In the genomic region with DNA sequence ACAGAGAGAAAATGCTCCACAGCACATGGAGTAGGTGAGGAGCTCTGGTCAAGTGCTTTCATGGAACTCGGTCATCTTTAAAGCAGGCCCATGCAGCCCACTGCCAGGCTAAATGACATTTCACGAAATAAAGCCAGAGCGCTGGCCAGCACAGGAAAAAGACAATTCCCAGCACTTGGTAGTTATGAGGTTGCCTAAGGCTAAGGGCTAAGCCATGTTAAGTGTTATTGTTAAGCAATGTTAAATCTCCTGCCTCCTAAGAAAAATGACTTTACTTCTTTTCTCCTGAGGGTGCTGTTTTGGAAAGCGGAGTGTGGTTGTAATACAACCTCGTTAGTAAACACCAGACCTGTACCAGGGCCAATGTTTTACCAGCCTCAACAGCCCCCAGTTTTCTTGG, we compare ENCODE assay signal across 15 cellular contexts.
A peak's percentile ranks its signal among the peaks of the same experiment; 100 is the strongest.
DNase-seq lines count a peak whose midpoint lies in the region; ATAC-seq and TF ChIP-seq lines count a peak whose summit lies in the region.
"Had no signal": no experiment of that assay in that cellular context is flagged by ENCODE, and none has a peak within 500 bp of the region (broad histone marks: within the 10 kb centered on the region; RNA-seq: fewer than 3 reads in every experiment).

No MANE protein-coding gene starts in this region.

- DNase-seq in DMS79 treated with DMSO at 0.1 percent for 48 hours (lab: John Stamatoyannopoulos, UW) (peak; percentile 85), epithelial cell of esophagus (ENCODE audit: low read depth) (peak; percentile 11), retina (peak; percentile 34), HFFc6 (no peak), left cardiac atrium (no peak)
- DNase-seq: ACHN; C1 segment of cervical spinal cord; CD4-positive, alpha-beta T cell; DMS153; GF-D8; GM23248 had no signal

- H3K4me1 ChIP-seq in HUES48 (ENCODE audit: control insufficient read depth, insufficient read depth, low read length): peaks cover 20% of the 10 kb centered on the region

- no peaks in the 10 kb centered on the region for H3K27me3 Mint-ChIP-seq in HFFc6 (ENCODE audit: insufficient read depth)
- H3K27me3 Mint-ChIP-seq: CD4-positive, alpha-beta T cell had no signal

- ATAC-seq in GM21825 (IDR thresholded peaks at IDR 0.05; ENCODE audit: unreplicated experiment) (no peak), left cardiac atrium (no peak)
- ATAC-seq: HCT116 had no signal

- 0 out of 2 replicates have a peak, but pooled peaks cover 6% of the 10 kb centered on the region for H3K4me1 Mint-ChIP-seq in HFFc6 (ENCODE audit: low read depth)
- H3K4me1 Mint-ChIP-seq: B cell had no signal

- no peaks in the 10 kb centered on the region for H3K27me3 ChIP-seq in HUES48 (ENCODE audit: control insufficient read depth, insufficient read depth, low read length)

- no peaks in the 10 kb centered on the region for H3K9me3 Mint-ChIP-seq in HFFc6
- H3K9me3 Mint-ChIP-seq: CD4-positive, alpha-beta T cell had no signal

- no peak overlapping the region for H3K4me3 Mint-ChIP-seq in HFFc6
- H3K4me3 Mint-ChIP-seq: B cell; CD4-positive, alpha-beta T cell had no signal

- no peak overlapping the region for H3K27ac Mint-ChIP-seq in HFFc6
- H3K27ac Mint-ChIP-seq: B cell; CD4-positive, alpha-beta T cell had no signal

- H3K9ac ChIP-seq in HUES48 (ENCODE audit: low read depth, low read length): no peak overlapping the region
- H3K9ac ChIP-seq: GM23248 had no signal

- peak overlapping the region; percentile 11 for H3K27ac ChIP-seq in HUES48 (ENCODE audit: low read depth, low read length)
- H3K27ac ChIP-seq: GM23248 had no signal

- H3K36me3 Mint-ChIP-seq in HFFc6 (ENCODE audit: low read depth): peaks cover 6% of the 10 kb centered on the region; the same call in 1 of the 2 replicates

- H3K36me3 ChIP-seq in HUES48 (ENCODE audit: control insufficient read depth, insufficient read depth, low read length): no peaks in the 10 kb centered on the region

- H3K4me3 ChIP-seq in HUES48 (ENCODE audit: low read depth, low read length) (no peak overlapping the region), epithelial cell of esophagus (ENCODE audit: low read length) (no peak overlapping the region)
- H3K4me3 ChIP-seq: GM23248 had no signal

- intact Hi-C loops in left cardiac atrium (cut with DNase I): no loop called here

- H3K9me3 ChIP-seq in HUES48 (ENCODE audit: control insufficient read depth, insufficient read depth, low read length): no peaks in the 10 kb centered on the region

- TF ChIP-seq CTCF in epithelial cell of esophagus (IDR thresholded peaks at IDR 0.05; ENCODE audit: insufficient read depth, low read depth, low read length, missing control alignments) (no peak), HFFc6 (IDR thresholded peaks at IDR 0.05) (no peak)

Comparison
In these comparisons a context has a peak if more than half of its experiments do, and no peak if none do; other contexts are left out.
1. DNase-seq: peak in DMS79 treated with DMSO at 0.1 percent for 48 hours (single experiment), epithelial cell of esophagus (single experiment) and retina (single experiment); none in HFFc6 (single experiment) and left cardiac atrium (single experiment).